ENCODE assay signal across 9 cellular contexts in genomic region chr15:85667491-85668424, GRCh38.
DNase-seq lines count a peak whose midpoint lies in the region; ATAC-seq and TF ChIP-seq lines count a peak whose summit lies in the region.
"Had no signal": no experiment of that assay in that cellular context is flagged by ENCODE, and none has a peak within 500 bp of the region (broad histone marks: within the 10 kb centered on the region; RNA-seq: fewer than 3 reads in every experiment).

No MANE protein-coding gene starts in this region.

- H3K4me1 ChIP-seq in heart left ventricle (peaks cover 7 to 59% (median 46%) of the 10 kb centered on the region in 12 donors), skeletal muscle satellite cell (ENCODE audit: control insufficient read depth, insufficient read depth, low read length) (peaks cover 25% of the 10 kb centered on the region)

- H3K4me3 Mint-ChIP-seq in activated naive CD4-positive, alpha-beta T cell treated with anti-CD3 and anti-CD28 coated beads, Interleukin-2, amount 50 U/mL, for 24 hours, result peak overlapping the region; percentile 45

- ATAC-seq in HG02623 (IDR thresholded peaks at IDR 0.05; ENCODE audit: unreplicated experiment) (peak; percentile 82), heart left ventricle (peak; percentile 36 to 90 (median 88))

- no peak for TF ChIP-seq CTCF in heart left ventricle (IDR thresholded peaks at IDR 0.05)

- WGBS in heart left ventricle, 4 donors, result 15 to 23% (median 19%) methylated on average over 5 of the region's 5 CpGs

- H3K4me2 ChIP-seq in skeletal muscle satellite cell (ENCODE audit: low read length), result peak overlapping the region; percentile 66

- no peaks in the 10 kb centered on the region for H3K27me3 Mint-ChIP-seq in activated naive CD4-positive, alpha-beta T cell treated with anti-CD3 and anti-CD28 coated beads, Interleukin-2, amount 50 U/mL, for 24 hours

- H3K9me3 ChIP-seq in heart left ventricle (no peaks in the 10 kb centered on the region), skeletal muscle satellite cell (replicated peaks; ENCODE audit: low read length) (no peaks in the 10 kb centered on the region)

- no peaks in the 10 kb centered on the region for H3K27me3 ChIP-seq in heart left ventricle
- H3K27me3 ChIP-seq in skeletal muscle satellite cell (ENCODE audit: control insufficient read depth, insufficient read depth, low read length), result no peaks in the 10 kb centered on the region

- no peaks in the 10 kb centered on the region for H3K9me3 Mint-ChIP-seq in activated naive CD4-positive, alpha-beta T cell treated with anti-CD3 and anti-CD28 coated beads, Interleukin-2, amount 50 U/mL, for 24 hours

- intact Hi-C loops in heart left ventricle (cut with DNase I), result loop anchor here in 2 of 10 donors (5.0 kb wide), 1 partner anchor 45 kb away; no protein-coding TSS in a partner anchor

- peaks cover 29% of the 10 kb centered on the region for H3K36me3 Mint-ChIP-seq in activated naive CD4-positive, alpha-beta T cell treated with anti-CD3 and anti-CD28 coated beads, Interleukin-2, amount 50 U/mL, for 24 hours

- no peak for TF ChIP-seq POLR2A in heart left ventricle (IDR thresholded peaks at IDR 0.05)

- H3K4me3 ChIP-seq in heart left ventricle (peak overlapping the region in 1 of 12 donors; percentile 14), skeletal muscle satellite cell (ENCODE audit: low read length) (peak overlapping the region; percentile 29)

- peaks cover 28% of the 10 kb centered on the region for H3K4me1 Mint-ChIP-seq in activated naive CD4-positive, alpha-beta T cell treated with anti-CD3 and anti-CD28 coated beads, Interleukin-2, amount 50 U/mL, for 24 hours

- H3K27ac ChIP-seq in heart left ventricle, result peak overlapping the region; percentile 26 to 93 (median 82)
- H3K27ac ChIP-seq: C4-2B had no signal

- H3K27ac Mint-ChIP-seq in activated naive CD4-positive, alpha-beta T cell treated with anti-CD3 and anti-CD28 coated beads, Interleukin-2, amount 50 U/mL, for 24 hours, result peak overlapping the region; percentile 92

- H3K36me3 ChIP-seq in heart left ventricle (peaks cover 5 to 94% (median 90%) of the 10 kb centered on the region in 9 donors), skeletal muscle satellite cell (ENCODE audit: insufficient read depth, low read length) (peaks cover 52% of the 10 kb centered on the region)

- DNase-seq in NCI-H748 (lab: John Stamatoyannopoulos, UW; ENCODE audit: unreplicated experiment) (peak; percentile 1), NCI-H748 treated with DMSO at 0.1 percent for 48 hours (lab: John Stamatoyannopoulos, UW) (no peak), NCI-H2196 (lab: John Stamatoyannopoulos, UW; ENCODE audit: unreplicated experiment) (peak; percentile 22), heart left ventricle (peak in 3 of 5 donors; percentile 53 to 69 (median 57)), 8988T (no peak)

- H3K9ac ChIP-seq in skeletal muscle satellite cell (ENCODE audit: low read depth, low read length), result peak overlapping the region; percentile 81

Comparison
In these comparisons a context has a peak if more than half of its experiments do, and no peak if none do; other contexts are left out.
1. DNase-seq: peak in NCI-H748 (single experiment), NCI-H2196 (single experiment) and heart left ventricle (3 of 5); none in NCI-H748 treated with DMSO at 0.1 percent for 48 hours (single experiment) and 8988T (single experiment).